In genomic region chr9:68895741-68896478, GRCh38 we compare ENCODE assay signal across 10 cellular contexts.
DNase-seq lines count a peak whose midpoint lies in the region; ATAC-seq and TF ChIP-seq lines count a peak whose summit lies in the region.
"Had no signal": no experiment of that assay in that cellular context is flagged by ENCODE, and none has a peak within 500 bp of the region (broad histone marks: within the 10 kb centered on the region; RNA-seq: fewer than 3 reads in every experiment).

No MANE protein-coding gene starts in this region.

- H3K9me3 ChIP-seq in A673 (ENCODE audit: low read depth, low read length, poor library complexity, severe bottlenecking), result no peaks in the 10 kb centered on the region

- no TSS peak for BruUV-seq in A673 (replicated peaks; lab: Mats Ljungman, UMichigan)

- DNase-seq in NB4 (ENCODE audit: low read depth), result peak; percentile 4
- no peak for DNase-seq in mesothelial cell of epicardium (ENCODE audit: low spot score in 2 of 2, unreplicated experiment in 2 of 2)
- no peak for DNase-seq in G401 (ENCODE audit: low spot score)
- no peak for DNase-seq in A673 (ENCODE audit: low spot score)
- DNase-seq in H7, result no peak
- DNase-seq in KBM-7, result no peak
- DNase-seq: kidney glomerular epithelial cell had no signal

- TF ChIP-seq CTCF in NB4 (IDR thresholded peaks at IDR 0.05; ENCODE audit: low read depth, low read length), result no peak
- TF ChIP-seq CTCF in mesothelial cell of epicardium (IDR thresholded peaks at IDR 0.05; ENCODE audit: unreplicated experiment), result no peak
- no peak for TF ChIP-seq CTCF in A673 (conservative IDR thresholded peaks at IDR 0.05; ENCODE audit: low read depth, low read length)

- intact Hi-C loops in A673 (cut with micrococcal nuclease; ENCODE audit: unreplicated experiment), result loop anchor here (10.0 kb wide), 1 partner anchor 299 kb away; no protein-coding TSS in a partner anchor

- H3K36me3 Mint-ChIP-seq in mesothelial cell of epicardium, result no peaks in the 10 kb centered on the region

- peak overlapping the region; percentile 17 for H3K27ac Mint-ChIP-seq in mesothelial cell of epicardium

- ATAC-seq in GM18508 (IDR thresholded peaks at IDR 0.05; ENCODE audit: insufficient read depth, unreplicated experiment) (peak; percentile 73), GM21737 (IDR thresholded peaks at IDR 0.05; ENCODE audit: unreplicated experiment) (peak; percentile 96)
- ATAC-seq: HCT116 had no signal

- in situ Hi-C loops in G401 (cut with HindIII; ENCODE audit: low sequenced_read_pairs), result no loop called here
- in situ Hi-C loops in KBM-7 (cut with MboI; ENCODE audit: low pct_unique_long_range_greater_than_20kb, low sequenced_read_pairs), result loop anchor here (25.0 kb wide), 1 partner anchor 109 kb away; a partner anchor contains a TSS

- peaks cover 42% of the 10 kb centered on the region for H3K4me1 Mint-ChIP-seq in mesothelial cell of epicardium

- POLR2A ChIA-PET in A673 (lab: Charles Lee; ENCODE audit: low non-redundant PET), result no interaction called here

- CTCF ChIA-PET in A673 (lab: Charles Lee), result no interaction called here

- no peaks in the 10 kb centered on the region for H3K27me3 Mint-ChIP-seq in mesothelial cell of epicardium (ENCODE audit: low read depth)

- H3K27ac ChIP-seq in A673 (ENCODE audit: low read depth, low read length, poor library complexity, severe bottlenecking), result no peak overlapping the region

- TF ChIP-seq POLR2A in NB4 (IDR thresholded peaks at IDR 0.05; ENCODE audit: extremely low read depth, insufficient read length), result no peak

- no peaks in the 10 kb centered on the region for H3K4me1 ChIP-seq in A673 (ENCODE audit: insufficient read depth, low read length, poor library complexity, severe bottlenecking)

- no peak overlapping the region for H3K4me3 Mint-ChIP-seq in mesothelial cell of epicardium

- no peaks in the 10 kb centered on the region for H3K9me3 Mint-ChIP-seq in mesothelial cell of epicardium

- no peak overlapping the region for H3K4me3 ChIP-seq in NB4 (ENCODE audit: low read depth, low read length)
- no peak overlapping the region for H3K4me3 ChIP-seq in A673 (ENCODE audit: low read depth, low read length, poor library complexity, severe bottlenecking)
- H3K4me3 ChIP-seq in H7 (ENCODE audit: insufficient read depth, low read depth, low read length), result no peak overlapping the region

- H3K36me3 ChIP-seq in A673 (ENCODE audit: insufficient read depth, low read length, poor library complexity, severe bottlenecking) (no peaks in the 10 kb centered on the region), H7 (replicated peaks; ENCODE audit: control insufficient read depth, insufficient read depth, low read length) (no peaks in the 10 kb centered on the region)

- peaks cover 37% of the 10 kb centered on the region for H3K27me3 ChIP-seq in A673 (replicated peaks; ENCODE audit: insufficient read depth, low read depth, low read length, poor library complexity)
- H3K27me3 ChIP-seq in H7 (ENCODE audit: control insufficient read depth, insufficient read depth, low read length), result no peaks in the 10 kb centered on the region
